In the genomic region with DNA sequence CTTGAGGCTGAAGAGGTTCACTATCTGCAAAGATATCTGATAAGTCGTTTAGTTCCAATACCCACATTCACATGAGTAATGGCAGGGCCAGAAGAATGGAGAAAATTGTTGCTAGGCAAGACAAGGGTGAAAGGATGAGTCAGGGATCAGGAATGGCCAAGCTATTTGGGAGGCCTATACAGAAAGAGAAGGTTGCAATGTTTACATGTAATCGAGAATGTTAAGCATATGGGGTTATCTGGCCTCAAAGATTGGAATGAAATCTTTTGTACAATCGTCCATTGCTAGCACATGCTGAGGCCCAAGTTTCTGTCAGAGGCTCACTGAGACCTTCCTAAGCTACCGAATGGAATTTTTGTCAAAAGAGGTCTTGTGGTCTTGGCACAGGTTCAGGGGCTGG, we compare ENCODE assay signal across 19 cellular contexts.
A peak's percentile ranks its signal among the peaks of the same experiment; 100 is the strongest.
DNase-seq lines count a peak whose midpoint lies in the region; ATAC-seq and TF ChIP-seq lines count a peak whose summit lies in the region.
"Had no signal": no experiment of that assay in that cellular context is flagged by ENCODE, and none has a peak within 500 bp of the region (broad histone marks: within the 10 kb centered on the region; RNA-seq: fewer than 3 reads in every experiment).

No MANE protein-coding gene starts in this region.

- no peak for ATAC-seq in stimulated activated naive B cell treated with anti-CD40 and anti-IgM and Interleukin-4, amounts not matched to agents 10 μg/mL and 1 μg/mL and 100 μg/mL, for 72 hours (replicated peaks)
- ATAC-seq: left colon; stimulated activated naive CD8-positive, alpha-beta T cell treated with anti-CD3 and anti-CD28 coated beads, Interleukin-15, amount 100 ng/mL, for 72 hours had no signal

- no peak overlapping the region for H3K4me3 Mint-ChIP-seq in stimulated activated naive B cell treated with anti-CD40 and anti-IgM and Interleukin-4, amounts not matched to agents 10 μg/mL and 1 μg/mL and 100 μg/mL, for 72 hours
- H3K4me3 Mint-ChIP-seq in activated CD4-positive, alpha-beta memory T cell treated with anti-CD3 and anti-CD28 coated beads for 36 hours: no peak overlapping the region
- H3K4me3 Mint-ChIP-seq: CD14-positive monocyte; neural progenitor cell; stimulated activated naive CD8-positive, alpha-beta T cell treated with anti-CD3 and anti-CD28 coated beads, Interleukin-15, amount 100 ng/mL, for 72 hours had no signal

- CTCF ChIA-PET in activated CD4-positive, alpha-beta memory T cell treated with anti-CD3 and anti-CD28 coated beads for 36 hours (lab: Charles Lee): no interaction called here

- peaks cover 27% of the 10 kb centered on the region in 2 donors for H3K27me3 Mint-ChIP-seq in stimulated activated naive B cell treated with anti-CD40 and anti-IgM and Interleukin-4, amounts not matched to agents 10 μg/mL and 1 μg/mL and 100 μg/mL, for 72 hours
- peaks cover 2% of the 10 kb centered on the region for H3K27me3 Mint-ChIP-seq in activated CD4-positive, alpha-beta memory T cell treated with anti-CD3 and anti-CD28 coated beads for 36 hours
- H3K27me3 Mint-ChIP-seq: stimulated activated naive CD8-positive, alpha-beta T cell treated with anti-CD3 and anti-CD28 coated beads, Interleukin-15, amount 100 ng/mL, for 72 hours had no signal

- H3K27ac ChIP-seq in sigmoid colon: no peak overlapping the region
- H3K27ac ChIP-seq: neural progenitor cell had no signal

- DNase-seq in COLO829 (ENCODE audit: low spot score) (peak; percentile 23), M059J (ENCODE audit: low read depth) (peak; percentile 39), astrocyte of the hippocampus (ENCODE audit: low read depth, low spot score) (peak; percentile 79), islet precursor cell (peak; percentile 78), posterior vena cava (ENCODE audit: low spot score) (no peak), sigmoid colon (no peak)
- no peak for DNase-seq in stimulated activated naive B cell treated with anti-CD40 and anti-IgM and Interleukin-4, amounts not matched to agents 10 μg/mL and 1 μg/mL and 100 μg/mL, for 72 hours
- no peak for DNase-seq in activated CD4-positive, alpha-beta memory T cell treated with anti-CD3 and anti-CD28 coated beads for 36 hours
- DNase-seq: activated CD4-positive, alpha-beta T cell treated with anti-CD3 and anti-CD28 coated beads, Interleukin-2, amount 50 U/mL, for 1 hour; activated naive CD4-positive, alpha-beta T cell treated with Interleukin-2 at 50 U/mL for 16 hours; aorta; cortex of kidney; DMS79 treated with DMSO at 0.1 percent for 48 hours; left colon; NCI-H2081 treated with DMSO at 0.1 percent for 48 hours; NCI-H524 treated with DMSO at 0.1 percent for 48 hours; stimulated activated naive CD8-positive, alpha-beta T cell treated with anti-CD3 and anti-CD28 coated beads, Interleukin-15, amount 100 ng/mL, for 72 hours had no signal

- no peak for TF ChIP-seq POLR2A in sigmoid colon (IDR thresholded peaks at IDR 0.05)

- peaks cover 0 to 11% (median 4%) of the 10 kb centered on the region in 4 donors for H3K4me1 ChIP-seq in sigmoid colon

- H3K36me3 ChIP-seq in sigmoid colon: no peaks in the 10 kb centered on the region
- H3K36me3 ChIP-seq: neural progenitor cell had no signal

- POLR2A ChIA-PET in activated CD4-positive, alpha-beta memory T cell treated with anti-CD3 and anti-CD28 coated beads for 36 hours (lab: Charles Lee): no interaction called here

- H3K27ac Mint-ChIP-seq in stimulated activated naive B cell treated with anti-CD40 and anti-IgM and Interleukin-4, amounts not matched to agents 10 μg/mL and 1 μg/mL and 100 μg/mL, for 72 hours: no peak overlapping the region
- no peak overlapping the region for H3K27ac Mint-ChIP-seq in activated CD4-positive, alpha-beta memory T cell treated with anti-CD3 and anti-CD28 coated beads for 36 hours
- H3K27ac Mint-ChIP-seq: CD14-positive monocyte; neural progenitor cell; stimulated activated naive CD8-positive, alpha-beta T cell treated with anti-CD3 and anti-CD28 coated beads, Interleukin-15, amount 100 ng/mL, for 72 hours had no signal

- H3K9me3 ChIP-seq in sigmoid colon: no peaks in the 10 kb centered on the region

- intact Hi-C loops in activated CD4-positive, alpha-beta memory T cell treated with anti-CD3 and anti-CD28 coated beads for 36 hours (cut with micrococcal nuclease): no loop called here
- intact Hi-C loops in posterior vena cava (cut with DNase I): no loop called here
- intact Hi-C loops in sigmoid colon (cut with DNase I): no loop called here

- no peak overlapping the region for H3K4me3 ChIP-seq in sigmoid colon
- H3K4me3 ChIP-seq: neural progenitor cell had no signal

- WGBS in sigmoid colon, 2 donors: 69 to 86% methylated on average over 4 of the region's 4 CpGs

- H3K36me3 Mint-ChIP-seq in stimulated activated naive B cell treated with anti-CD40 and anti-IgM and Interleukin-4, amounts not matched to agents 10 μg/mL and 1 μg/mL and 100 μg/mL, for 72 hours: no peaks in the 10 kb centered on the region
- H3K36me3 Mint-ChIP-seq in activated CD4-positive, alpha-beta memory T cell treated with anti-CD3 and anti-CD28 coated beads for 36 hours: no peaks in the 10 kb centered on the region
- H3K36me3 Mint-ChIP-seq: CD14-positive monocyte, neural progenitor cell had no signal

- no peak for TF ChIP-seq EP300 in sigmoid colon (IDR thresholded peaks at IDR 0.05)

- no peaks in the 10 kb centered on the region for H3K27me3 ChIP-seq in sigmoid colon
- H3K27me3 ChIP-seq: neural progenitor cell had no signal

- H3K4me1 Mint-ChIP-seq in stimulated activated naive B cell treated with anti-CD40 and anti-IgM and Interleukin-4, amounts not matched to agents 10 μg/mL and 1 μg/mL and 100 μg/mL, for 72 hours: peaks cover 0 to 2% of the 10 kb centered on the region in 2 donors
- no peaks in the 10 kb centered on the region for H3K4me1 Mint-ChIP-seq in activated CD4-positive, alpha-beta memory T cell treated with anti-CD3 and anti-CD28 coated beads for 36 hours (ENCODE audit: low read depth)
- H3K4me1 Mint-ChIP-seq: CD14-positive monocyte; stimulated activated naive CD8-positive, alpha-beta T cell treated with anti-CD3 and anti-CD28 coated beads, Interleukin-15, amount 100 ng/mL, for 72 hours had no signal

- no peaks in the 10 kb centered on the region for H3K9me3 Mint-ChIP-seq in stimulated activated naive B cell treated with anti-CD40 and anti-IgM and Interleukin-4, amounts not matched to agents 10 μg/mL and 1 μg/mL and 100 μg/mL, for 72 hours
- no peaks in the 10 kb centered on the region for H3K9me3 Mint-ChIP-seq in activated CD4-positive, alpha-beta memory T cell treated with anti-CD3 and anti-CD28 coated beads for 36 hours
- H3K9me3 Mint-ChIP-seq: stimulated activated naive CD8-positive, alpha-beta T cell treated with anti-CD3 and anti-CD28 coated beads, Interleukin-15, amount 100 ng/mL, for 72 hours had no signal

- TF ChIP-seq CTCF in sigmoid colon (IDR thresholded peaks at IDR 0.05): no peak

Comparison
In these comparisons a context has a peak if more than half of its experiments do, and no peak if none do; other contexts are left out.
1. DNase-seq: peak in COLO829 (single experiment), M059J (single experiment), astrocyte of the hippocampus (single experiment) and islet precursor cell (single experiment); none in stimulated activated naive B cell treated with anti-CD40 and anti-IgM and Interleukin-4, amounts not matched to agents 10 μg/mL and 1 μg/mL and 100 μg/mL, for 72 hours (single experiment), activated CD4-positive, alpha-beta memory T cell treated with anti-CD3 and anti-CD28 coated beads for 36 hours (single experiment), posterior vena cava (single experiment) and sigmoid colon (single experiment).